ENCODE assay signal across 8 cellular contexts in the genomic region with DNA sequence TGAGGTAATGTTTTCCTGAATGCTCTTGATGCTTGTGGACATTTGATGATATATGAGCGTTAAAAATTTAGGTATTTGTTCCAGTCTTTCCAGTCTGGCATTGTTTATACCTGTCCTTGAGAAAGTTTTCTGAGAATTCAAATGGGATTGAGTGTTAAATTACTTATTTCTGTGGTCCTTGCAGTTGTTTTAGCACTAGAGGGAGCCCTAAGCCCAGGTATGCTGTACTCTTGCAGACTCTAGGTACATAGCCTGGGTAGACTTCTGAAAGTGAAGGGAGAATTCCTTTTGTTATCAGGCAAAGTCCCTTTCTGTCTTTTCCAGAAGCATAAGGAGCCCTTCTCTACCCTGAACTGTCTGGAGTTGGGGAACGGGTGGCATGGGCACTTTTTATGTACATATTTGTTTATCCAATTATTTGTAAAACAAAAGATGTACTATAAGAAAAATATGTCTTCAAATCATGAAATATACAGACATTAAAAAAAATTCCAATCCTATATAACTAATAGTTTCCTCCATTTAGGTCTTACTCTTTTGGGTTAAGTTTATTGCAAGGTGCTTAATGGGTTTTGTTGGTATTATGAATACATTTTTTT.
DNase-seq lines count a peak whose midpoint lies in the region; ATAC-seq, FAIRE-seq and TF ChIP-seq lines count a peak whose summit lies in the region.

No MANE protein-coding gene starts in this region.

- H3K27me3 ChIP-seq in SU-DHL-6 (ENCODE audit: low read length) = no peaks in the 10 kb centered on the region
- H3K27me3 ChIP-seq in gastroesophageal sphincter = no peaks in the 10 kb centered on the region
- no peaks in the 10 kb centered on the region for H3K27me3 ChIP-seq in small intestine (ENCODE audit: control insufficient read depth in 2 of 2, insufficient read depth in 2 of 2, low read length in 2 of 2)

- no peaks in the 10 kb centered on the region for H3K4me1 ChIP-seq in gastroesophageal sphincter
- H3K4me1 ChIP-seq in small intestine (ENCODE audit: control insufficient read depth in 2 of 2, insufficient read depth in 1 of 2, low read depth in 1 of 2, low read length in 1 of 2) = no peaks in the 10 kb centered on the region

- no peaks in the 10 kb centered on the region for H3F3A ChIP-seq in SU-DHL-6 (ENCODE audit: insufficient read depth)

- H3K9me3 ChIP-seq in SU-DHL-6 (ENCODE audit: insufficient read depth, low read length) (no peaks in the 10 kb centered on the region), gastroesophageal sphincter (no peaks in the 10 kb centered on the region), small intestine (ENCODE audit: control insufficient read depth, low read depth) (no peaks in the 10 kb centered on the region)

- H4K20me1 ChIP-seq in SU-DHL-6 (ENCODE audit: low read depth, low read length) = no peaks in the 10 kb centered on the region

- H2AFZ ChIP-seq in SU-DHL-6 (ENCODE audit: low read depth, low read length, severe bottlenecking) = no peak overlapping the region

- H3K36me3 ChIP-seq in SU-DHL-6 (ENCODE audit: low read length) (no peaks in the 10 kb centered on the region), gastroesophageal sphincter (no peaks in the 10 kb centered on the region), small intestine (ENCODE audit: control insufficient read depth in 2 of 2, insufficient read depth in 2 of 2, low read length in 2 of 2) (no peaks in the 10 kb centered on the region)

- no peak for TF ChIP-seq EP300 in gastroesophageal sphincter (IDR thresholded peaks at IDR 0.05)

- DNase-seq in AG08395 (ENCODE audit: low spot score) = peak; percentile 46
- DNase-seq in NCI-H1048 (lab: John Stamatoyannopoulos, UW) = peak; percentile 63
- DNase-seq in small intestine = peak; percentile 45
- no peak for DNase-seq in NCI-H187 (lab: John Stamatoyannopoulos, UW)

- no peaks in the 10 kb centered on the region for H3K79me2 ChIP-seq in SU-DHL-6 (ENCODE audit: insufficient read depth, low read length)

- ATAC-seq in HG02610 (IDR thresholded peaks at IDR 0.05; ENCODE audit: unreplicated experiment) (peak; percentile 79), gastroesophageal sphincter (no peak)

- FAIRE-seq in small intestine (lab: Jason Lieb, UNC) = no peak

- H3K9me2 ChIP-seq in SU-DHL-6 (replicated peaks; ENCODE audit: insufficient read depth, low read length) = no peaks in the 10 kb centered on the region

- TF ChIP-seq CTCF in GM12872 (IDR thresholded peaks at IDR 0.05; ENCODE audit: insufficient read depth, low read depth, low read length) (peak; percentile 71), SU-DHL-6 (IDR thresholded peaks at IDR 0.05; ENCODE audit: insufficient read depth, low read length, poor library complexity, severe bottlenecking) (peak; percentile 69), gastroesophageal sphincter (IDR thresholded peaks at IDR 0.05) (peak in 3 of 4 experiments; percentile 19 to 46 (median 19))

- H3K4me3 ChIP-seq in SU-DHL-6 (ENCODE audit: insufficient read depth, low read length, poor library complexity, severe bottlenecking) = no peak overlapping the region
- H3K4me3 ChIP-seq in gastroesophageal sphincter = no peak overlapping the region
- H3K4me3 ChIP-seq in small intestine (ENCODE audit: low read depth in 1 of 2, low read length in 2 of 2) = no peak overlapping the region

- H3K9ac ChIP-seq in SU-DHL-6 (ENCODE audit: low read length) = no peak overlapping the region

- H3K27ac ChIP-seq in SU-DHL-6 (ENCODE audit: low read depth, low read length) (no peak overlapping the region), gastroesophageal sphincter (no peak overlapping the region), small intestine (ENCODE audit: low read depth in 1 of 2, low read length in 1 of 2) (no peak overlapping the region)

- TF ChIP-seq POLR2A in gastroesophageal sphincter (IDR thresholded peaks at IDR 0.05) = no peak

- WGBS in gastroesophageal sphincter (ENCODE audit: low coverage in 1 of 2), 2 donors = 0 to 16% methylated on average over 1 to 2 of the region's 2 CpGs
- WGBS in small intestine, 3 donors = 5 to 7% (median 6%) methylated on average over 2 of the region's 2 CpGs

- no peak overlapping the region for H3K4me2 ChIP-seq in SU-DHL-6 (ENCODE audit: low read depth, low read length, poor library complexity, severe bottlenecking)

Comparison
In these comparisons a context has a peak if more than half of its experiments do, and no peak if none do; other contexts are left out.
1. DNase-seq: peak in AG08395 (single experiment), NCI-H1048 (single experiment) and small intestine (single experiment); none in NCI-H187 (0 of 2).
2. CTCF ChIP-seq: peak in every context shown above with its lines; median percentile 71 in GM12872; 69 in SU-DHL-6; 19 in gastroesophageal sphincter.